ENCODE assay signal across 1 cellular context in genomic region chr3:14144423-14145075, GRCh38.
A peak's percentile ranks its signal among the peaks of the same experiment; 100 is the strongest.
TF ChIP-seq lines count a peak whose summit lies in the region.

No MANE protein-coding gene starts in this region.

TF ChIP-seq in K562, 482 proteins besides CTCF, POLR2A, EP300 and RAD21 (continued from another document and continues in another):
- TF ChIP-seq ARID3B (CRISPR knock-in tag; IDR thresholded peaks at IDR 0.05; ENCODE audit: borderline replicate concordance) (no peak), SMARCA5 (IDR thresholded peaks at IDR 0.05) (no peak), POLR2B (IDR thresholded peaks at IDR 0.05; ENCODE audit: low read depth, partially characterized antibody) (no peak), U2AF2 (optimal IDR thresholded peaks at IDR 0.05; ENCODE audit: low read depth, low read length) (no peak), HCFC1 (IDR thresholded peaks at IDR 0.05; ENCODE audit: low read depth, low read length) (no peak), XRCC4 (IDR thresholded peaks at IDR 0.05; ENCODE audit: extremely low read depth, insufficient read depth, insufficient read length) (no peak), IFI16 (CRISPR knock-in tag; IDR thresholded peaks at IDR 0.05) (no peak), PHB2 (IDR thresholded peaks at IDR 0.05; ENCODE audit: low read depth) (no peak), SOX6 (IDR thresholded peaks at IDR 0.05) (peak; percentile 75), RCOR1 (IDR thresholded peaks at IDR 0.05; ENCODE audit: borderline replicate concordance in 1 of 2, low read depth in 2 of 2, low read length in 2 of 2) (no peak), ZBTB1 (CRISPR knock-in tag; IDR thresholded peaks at IDR 0.05; ENCODE audit: borderline replicate concordance, low read depth) (no peak), SMARCA4 (IDR thresholded peaks at IDR 0.05) (peak; percentile 88), FUS (optimal IDR thresholded peaks at IDR 0.05; ENCODE audit: low read depth, low read length) (no peak), NFIC (IDR thresholded peaks at IDR 0.05) (no peak), PHTF2 (CRISPR knock-in tag; IDR thresholded peaks at IDR 0.05) (no peak), TEAD4 (IDR thresholded peaks at IDR 0.05; ENCODE audit: low read length) (peak; percentile 73), TEAD4 (CRISPR knock-in tag; IDR thresholded peaks at IDR 0.05; ENCODE audit: borderline replicate concordance) (no peak), MIER1 (IDR thresholded peaks at IDR 0.05; ENCODE audit: low read depth) (no peak), GTF2E2 (tag; IDR thresholded peaks at IDR 0.05) (no peak), SUPT5H (IDR thresholded peaks at IDR 0.05) (no peak), ZNF347 (CRISPR knock-in tag; IDR thresholded peaks at IDR 0.05; ENCODE audit: low read depth) (no peak), ZNF318 (IDR thresholded peaks at IDR 0.05; ENCODE audit: borderline replicate concordance in 1 of 2, low read depth in 1 of 2) (no peak), ZNF143 (CRISPR knock-in tag; IDR thresholded peaks at IDR 0.05) (no peak), ZNF717 (CRISPR knock-in tag; IDR thresholded peaks at IDR 0.05) (no peak), GTF2A2 (tag; IDR thresholded peaks at IDR 0.05) (no peak), MCM3 (IDR thresholded peaks at IDR 0.05) (no peak), SFPQ (IDR thresholded peaks at IDR 0.05; ENCODE audit: low read depth, low read length) (no peak), XRCC3 (IDR thresholded peaks at IDR 0.05) (no peak), RBFOX2 (IDR thresholded peaks at IDR 0.05; ENCODE audit: low read depth, low read length) (no peak), BHLHE40 (IDR thresholded peaks at IDR 0.05; ENCODE audit: low read length) (no peak), ZNF778 (CRISPR knock-in tag; IDR thresholded peaks at IDR 0.05) (no peak), ILK (tag; IDR thresholded peaks at IDR 0.05; ENCODE audit: borderline replicate concordance, low read depth) (no peak), ZBTB34 (CRISPR knock-in tag; IDR thresholded peaks at IDR 0.05) (no peak), NR4A1 (CRISPR knock-in tag; IDR thresholded peaks at IDR 0.05) (no peak), NR4A1 (tag; IDR thresholded peaks at IDR 0.05) (no peak), MLLT1 (IDR thresholded peaks at IDR 0.05) (no peak), POLR2AphosphoS2 (IDR thresholded peaks at IDR 0.05; ENCODE audit: low read length) (peak; percentile 81; the same call in 1 of the 2 replicates), PHF20 (IDR thresholded peaks at IDR 0.05; ENCODE audit: partially characterized antibody) (no peak), ZNF274 (IDR thresholded peaks at IDR 0.05; ENCODE audit: borderline replicate concordance, low read depth, low read length) (no peak), STAT5B (CRISPR knock-in tag; IDR thresholded peaks at IDR 0.05) (no peak), ZFP1 (CRISPR knock-in tag; IDR thresholded peaks at IDR 0.05) (no peak), ZNF551 (CRISPR knock-in tag; IDR thresholded peaks at IDR 0.05) (0 out of 2 replicates have a peak, but pooled peaks have one; percentile 35), SMARCE1 (IDR thresholded peaks at IDR 0.05) (peak; percentile 89), ZNF507 (tag; conservative IDR thresholded peaks at IDR 0.05) (no peak), CREM (IDR thresholded peaks at IDR 0.05; ENCODE audit: low read depth) (peak; percentile 34; the same call in 1 of the 2 replicates), CTBP1 (IDR thresholded peaks at IDR 0.05; ENCODE audit: borderline replicate concordance) (no peak), EP400 (IDR thresholded peaks at IDR 0.05) (no peak), CSDE1 (IDR thresholded peaks at IDR 0.05) (peak in 1 of 2 experiments; percentile 69; a peak in 1 of 4 replicates), NCOA2 (IDR thresholded peaks at IDR 0.05; ENCODE audit: partially characterized antibody in 2 of 2) (no peak)
- TF ChIP-seq, protein P1, sequence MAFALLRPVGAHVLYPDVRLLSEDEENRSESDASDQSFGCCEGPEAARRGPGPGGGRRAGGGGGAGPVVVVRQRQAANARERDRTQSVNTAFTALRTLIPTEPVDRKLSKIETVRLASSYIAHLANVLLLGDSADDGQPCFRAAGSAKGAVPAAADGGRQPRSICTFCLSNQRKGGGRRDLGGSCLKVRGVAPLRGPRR (CRISPR knock-in tag; IDR thresholded peaks at IDR 0.05), result no peak
- TF ChIP-seq, protein P2, sequence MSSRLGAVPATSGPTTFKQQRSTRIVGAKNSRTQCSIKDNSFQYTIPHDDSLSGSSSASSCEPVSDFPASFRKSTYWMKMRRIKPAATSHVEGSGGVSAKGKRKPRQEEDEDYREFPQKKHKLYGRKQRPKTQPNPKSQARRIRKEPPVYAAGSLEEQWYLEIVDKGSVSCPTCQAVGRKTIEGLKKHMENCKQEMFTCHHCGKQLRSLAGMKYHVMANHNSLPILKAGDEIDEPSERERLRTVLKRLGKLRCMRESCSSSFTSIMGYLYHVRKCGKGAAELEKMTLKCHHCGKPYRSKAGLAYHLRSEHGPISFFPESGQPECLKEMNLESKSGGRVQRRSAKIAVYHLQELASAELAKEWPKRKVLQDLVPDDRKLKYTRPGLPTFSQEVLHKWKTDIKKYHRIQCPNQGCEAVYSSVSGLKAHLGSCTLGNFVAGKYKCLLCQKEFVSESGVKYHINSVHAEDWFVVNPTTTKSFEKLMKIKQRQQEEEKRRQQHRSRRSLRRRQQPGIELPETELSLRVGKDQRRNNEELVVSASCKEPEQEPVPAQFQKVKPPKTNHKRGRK (tag; IDR thresholded peaks at IDR 0.05), result no peak
- TF ChIP-seq, protein P3, sequence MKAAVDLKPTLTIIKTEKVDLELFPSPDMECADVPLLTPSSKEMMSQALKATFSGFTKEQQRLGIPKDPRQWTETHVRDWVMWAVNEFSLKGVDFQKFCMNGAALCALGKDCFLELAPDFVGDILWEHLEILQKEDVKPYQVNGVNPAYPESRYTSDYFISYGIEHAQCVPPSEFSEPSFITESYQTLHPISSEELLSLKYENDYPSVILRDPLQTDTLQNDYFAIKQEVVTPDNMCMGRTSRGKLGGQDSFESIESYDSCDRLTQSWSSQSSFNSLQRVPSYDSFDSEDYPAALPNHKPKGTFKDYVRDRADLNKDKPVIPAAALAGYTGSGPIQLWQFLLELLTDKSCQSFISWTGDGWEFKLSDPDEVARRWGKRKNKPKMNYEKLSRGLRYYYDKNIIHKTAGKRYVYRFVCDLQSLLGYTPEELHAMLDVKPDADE (conservative IDR thresholded peaks at IDR 0.05; ENCODE audit: control insufficient read depth, low read depth, low read length), result no peak
- TF ChIP-seq, protein P4, sequence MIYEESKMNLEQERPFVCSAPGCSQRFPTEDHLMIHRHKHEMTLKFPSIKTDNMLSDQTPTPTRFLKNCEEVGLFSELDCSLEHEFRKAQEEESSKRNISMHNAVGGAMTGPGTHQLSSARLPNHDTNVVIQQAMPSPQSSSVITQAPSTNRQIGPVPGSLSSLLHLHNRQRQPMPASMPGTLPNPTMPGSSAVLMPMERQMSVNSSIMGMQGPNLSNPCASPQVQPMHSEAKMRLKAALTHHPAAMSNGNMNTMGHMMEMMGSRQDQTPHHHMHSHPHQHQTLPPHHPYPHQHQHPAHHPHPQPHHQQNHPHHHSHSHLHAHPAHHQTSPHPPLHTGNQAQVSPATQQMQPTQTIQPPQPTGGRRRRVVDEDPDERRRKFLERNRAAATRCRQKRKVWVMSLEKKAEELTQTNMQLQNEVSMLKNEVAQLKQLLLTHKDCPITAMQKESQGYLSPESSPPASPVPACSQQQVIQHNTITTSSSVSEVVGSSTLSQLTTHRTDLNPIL (CRISPR knock-in tag; IDR thresholded peaks at IDR 0.05), result no peak
